In the genomic region with DNA sequence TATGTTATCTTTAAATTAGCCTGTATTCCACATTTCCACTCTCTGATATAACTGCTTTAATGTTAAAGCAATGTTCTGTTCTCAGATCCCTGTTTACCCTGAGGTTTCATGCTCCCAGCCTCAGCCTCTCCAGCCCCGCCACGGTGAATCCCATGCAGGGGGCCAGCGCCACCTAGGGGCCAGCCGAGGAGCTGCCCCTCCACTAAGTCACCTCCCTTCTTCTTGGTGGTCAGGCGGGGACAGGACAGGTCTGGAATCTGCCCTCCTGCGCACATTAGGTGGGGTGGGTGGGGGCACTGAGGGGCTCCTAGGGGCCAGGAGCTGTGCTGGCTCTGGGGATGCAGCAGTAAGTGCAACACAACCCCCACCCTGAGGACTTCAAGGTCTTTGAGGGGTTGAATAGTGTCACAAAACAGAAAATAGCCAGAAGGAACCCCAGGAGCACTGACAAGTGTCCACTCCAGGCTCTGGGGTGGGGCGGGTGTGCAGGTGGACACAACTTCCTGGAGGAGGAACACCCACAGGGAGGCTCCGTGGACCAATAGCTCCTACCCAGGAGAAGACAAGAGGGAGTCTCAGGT, we compare ENCODE assay signal across 8 cellular contexts.
DNase-seq lines count a peak whose midpoint lies in the region; ATAC-seq and TF ChIP-seq lines count a peak whose summit lies in the region.

No MANE protein-coding gene starts in this region.

- H3K4me1 ChIP-seq in esophagus squamous epithelium = peaks cover 25 to 50% (median 35%) of the 10 kb centered on the region in 3 donors

- peaks cover 45 to 50% of the 10 kb centered on the region in 2 donors for H3K4me1 Mint-ChIP-seq in natural killer cell treated with Interleukin-12 subunit alpha and Interleukin-12 subunit beta and Interleukin-15 and Interleukin-18, amount 100 ng/mL, for 72 hours (ENCODE audit: low read depth in 2 of 2)

- H3K27ac Mint-ChIP-seq in natural killer cell treated with Interleukin-12 subunit alpha and Interleukin-12 subunit beta and Interleukin-15 and Interleukin-18, amount 100 ng/mL, for 72 hours = peak overlapping the region; percentile 54 to 98

- TF ChIP-seq POLR2A in esophagus squamous epithelium (IDR thresholded peaks at IDR 0.05) = no peak

- no peaks in the 10 kb centered on the region for H3K9me3 Mint-ChIP-seq in natural killer cell treated with Interleukin-12 subunit alpha and Interleukin-12 subunit beta and Interleukin-15 and Interleukin-18, amount 100 ng/mL, for 72 hours

- intact Hi-C loops in esophagus squamous epithelium (cut with DNase I) = loop anchor here (10.0 kb wide), 1 partner anchor 144 kb away; no protein-coding TSS in a partner anchor

- TF ChIP-seq CTCF in esophagus squamous epithelium (IDR thresholded peaks at IDR 0.05) = peak; percentile 95 to 99 (median 98)

- ATAC-seq in natural killer cell treated with Interleukin-12 subunit alpha and Interleukin-12 subunit beta and Interleukin-15 and Interleukin-18, amount 100 ng/mL, for 72 hours = peak; percentile 54 to 68
- ATAC-seq in HG03439 (IDR thresholded peaks at IDR 0.05; ENCODE audit: unreplicated experiment) = no peak

- H3K36me3 Mint-ChIP-seq in natural killer cell treated with Interleukin-12 subunit alpha and Interleukin-12 subunit beta and Interleukin-15 and Interleukin-18, amount 100 ng/mL, for 72 hours = no peaks in the 10 kb centered on the region

- no peaks in the 10 kb centered on the region for H3K27me3 Mint-ChIP-seq in natural killer cell treated with Interleukin-12 subunit alpha and Interleukin-12 subunit beta and Interleukin-15 and Interleukin-18, amount 100 ng/mL, for 72 hours

- no peaks in the 10 kb centered on the region for H3K27me3 ChIP-seq in esophagus squamous epithelium

- no peaks in the 10 kb centered on the region for H3K9me3 ChIP-seq in esophagus squamous epithelium

- H3K4me3 Mint-ChIP-seq in natural killer cell treated with Interleukin-12 subunit alpha and Interleukin-12 subunit beta and Interleukin-15 and Interleukin-18, amount 100 ng/mL, for 72 hours = no peak overlapping the region

- WGBS in esophagus squamous epithelium, 2 donors = 6 to 15% methylated on average over 4 to 8 of the region's 8 CpGs

- H3K27ac ChIP-seq in esophagus squamous epithelium = peak overlapping the region in 3 of 4 donors; percentile 6 to 91 (median 33)

- no peaks in the 10 kb centered on the region for H3K36me3 ChIP-seq in esophagus squamous epithelium

- no peak overlapping the region for H3K4me3 ChIP-seq in Jurkat, Clone E6-1 (ENCODE audit: low read length)
- no peak overlapping the region for H3K4me3 ChIP-seq in esophagus squamous epithelium

- peak; percentile 19 for DNase-seq in GM04504 (ENCODE audit: low read depth)
- peak; percentile 42 for DNase-seq in Jurkat, Clone E6-1 (ENCODE audit: low read depth, low spot score)
- peak; percentile 82 for DNase-seq in activated T-cell treated with anti-CD3 and anti-CD28 coated beads, Interleukin-2, amount 50 U/mL, for 1 hour
- DNase-seq in esophagus squamous epithelium (lab: John Stamatoyannopoulos, UW) = no peak
- DNase-seq in natural killer cell treated with Interleukin-12 subunit alpha and Interleukin-12 subunit beta and Interleukin-15 and Interleukin-18, amount 100 ng/mL, for 72 hours (ENCODE audit: low spot score) = peak; percentile 86
- peak; percentile 43 to 72 (median 58) for DNase-seq in stimulated activated naive CD4-positive, alpha-beta T cell (lab: John Stamatoyannopoulos, UW)

TF ChIP-seq in PFSK-1, 5 proteins besides CTCF, POLR2A, EP300 and RAD21:
- TF ChIP-seq REST (IDR thresholded peaks at IDR 0.05; ENCODE audit: insufficient read depth in 1 of 2, low read depth in 2 of 2, low read length in 2 of 2) (no peak), TAF1 (IDR thresholded peaks at IDR 0.05; ENCODE audit: borderline replicate concordance, insufficient read depth, low read length) (no peak), POLR2AphosphoS5 (IDR thresholded peaks at IDR 0.05; ENCODE audit: low read depth, low read length) (no peak), SIN3A (IDR thresholded peaks at IDR 0.05; ENCODE audit: borderline replicate concordance, insufficient read depth, low read length) (no peak), FOXP2 (optimal IDR thresholded peaks at IDR 0.05; ENCODE audit: borderline replicate concordance, extremely low read depth, extremely low read length, insufficient read depth) (peak; percentile 62)
